33 cellular contexts compared by ENCODE assay signal in genomic region chr3:197435426-197435825, GRCh38.
"Had no signal": no experiment of that assay in that cellular context is flagged by ENCODE, and none has a peak within 500 bp of the region (broad histone marks: within the 10 kb centered on the region; RNA-seq: fewer than 3 reads in every experiment).

No MANE protein-coding gene starts in this region.

- DNase-seq: Karpas-422, NCI-H1048, NCI-H1092 treated with DMSO at 0.1 percent for 48 hours, NCI-H1105 treated with DMSO at 0.1 percent for 48 hours, NCI-H1417, NCI-H1436, NCI-H146, NCI-H1694, NCI-H187, NCI-H1930, NCI-H2029 treated with DMSO at 0.1 percent for 48 hours, NCI-H2081 treated with DMSO at 0.1 percent for 48 hours, NCI-H2107, NCI-H2171, NCI-H226, NCI-H446 treated with DMSO at 0.1 percent for 48 hours, NCI-H510A, NCI-H524, NCI-H526, NCI-H69, NCI-H748 treated with DMSO at 0.1 percent for 48 hours, NCI-H82, PC-9, SHP77, SIG-M5, SJCRH30, T-cell had no signal

- H3K27ac Mint-ChIP-seq: T-cell had no signal

- H2AFZ ChIP-seq: PC-9 had no signal

- H3K36me3 Mint-ChIP-seq: T-cell had no signal

- H3K4me2 ChIP-seq: KMS-11, PC-9 had no signal

- H3K36me3 ChIP-seq: SJCRH30 had no signal

- H3K4me3 ChIP-seq: PC-9, SJCRH30, SK-N-MC had no signal

- H3K9me3 Mint-ChIP-seq: T-cell had no signal

- H3K4me1 ChIP-seq: SJCRH30 had no signal

- H3K9me3 ChIP-seq: SJCRH30 had no signal

- H3K4me3 Mint-ChIP-seq: T-cell had no signal

- H3K9ac ChIP-seq: KMS-11 had no signal

- ATAC-seq: Panc1, Right ventricle myocardium inferior, SK-N-SH treated with all-trans-retinoic acid at 6 μM for 48 hours, T-cell had no signal

- H3K27me3 ChIP-seq: SJCRH30 had no signal

- H3K27ac ChIP-seq: KMS-11, PC-9, RWPE1, SJCRH30, SK-N-MC had no signal
